In genomic region chr13:73034901-73035300, GRCh38 we compare ENCODE assay signal across 10 cellular contexts. TPM values are rescaled to one million over a fixed set of nuclear protein-coding genes. Genes with fewer than 3 reads are reported as not detected.
"Had no signal": no experiment of that assay in that cellular context is flagged by ENCODE, and none has a peak within 500 bp of the region (broad histone marks: within the 10 kb centered on the region; RNA-seq: fewer than 3 reads in every experiment).

No MANE protein-coding gene starts in this region.

- H3K9ac ChIP-seq: GM23248 had no signal

- DNase-seq: GM23248, GOT3, H7, HFFc6, KBM-7 had no signal

- H3K4me3 ChIP-seq: GM23248, HAP-1 had no signal

- H3K27ac ChIP-seq: GM23248, HL-60 had no signal

- H3K9me3 ChIP-seq: HAP-1 had no signal

- H2AFZ ChIP-seq: GM23248 had no signal

- H3K36me3 ChIP-seq: HAP-1 had no signal

- ATAC-seq: HCT116, HepG2 had no signal

RNA-seq across cellular contexts. Expression of gene KLF5, which starts 23.9 kb away (rescaled TPM):
- polyA plus RNA-seq: IgD-negative memory B cell had no signal
